ENCODE assay signal across 22 cellular contexts in genomic region chr19:3079578-3079977, GRCh38. TPM values are rescaled to one million over a fixed set of nuclear protein-coding genes. Genes with fewer than 3 reads are reported as not detected.
A peak's percentile ranks its signal among the peaks of the same experiment; 100 is the strongest.
DNase-seq lines count a peak whose midpoint lies in the region; ATAC-seq, FAIRE-seq and TF ChIP-seq lines count a peak whose summit lies in the region.
"Had no signal": no experiment of that assay in that cellular context is flagged by ENCODE, and none has a peak within 500 bp of the region (broad histone marks: within the 10 kb centered on the region; RNA-seq: fewer than 3 reads in every experiment).

No MANE protein-coding gene starts in this region.

- H3K36me3 Mint-ChIP-seq in stimulated activated naive B cell treated with anti-CD40 and anti-IgM and Interleukin-4, amounts not matched to agents 10 μg/mL and 1 μg/mL and 100 μg/mL, for 72 hours = no peaks in the 10 kb centered on the region
- H3K36me3 Mint-ChIP-seq: CD8-positive, alpha-beta T cell had no signal

- no peak for DNase-seq in HCT116 (ENCODE audit: low read depth, low spot score)
- DNase-seq in bronchial epithelial cell (ENCODE audit: low read depth) = no peak
- DNase-seq in middle frontal gyrus (ENCODE audit: extremely low spot score, low spot score) = no peak
- DNase-seq in stimulated activated CD4-positive, alpha-beta T cell treated with anti-CD3 and anti-CD28 coated beads, Interleukin-15, amount 100 ng/mL, for 24 hours = no peak
- no peak for DNase-seq in stimulated activated naive B cell treated with anti-CD40 and anti-IgM and Interleukin-4, amounts not matched to agents 10 μg/mL and 1 μg/mL and 100 μg/mL, for 72 hours
- DNase-seq: AML-193; C1 segment of cervical spinal cord; CD8-positive, alpha-beta T cell; DND-41; H7; NCI-H1105; NCI-H2029 treated with DMSO at 0.1 percent for 48 hours; NCI-H226; NCI-H524; NCI-H774; NK-92 treated with Interleukin-12 subunit alpha and Interleukin-12 subunit beta, amount 100 ng/mL, for 24 hours; SHP77 treated with DMSO at 0.1 percent for 48 hours had no signal

- no peak for TF ChIP-seq RAD21 in HCT116 (IDR thresholded peaks at IDR 0.05; ENCODE audit: low read depth)

- peaks cover 18 to 32% of the 10 kb centered on the region in 2 experiments for H3K4me1 ChIP-seq in HCT116 (ENCODE audit: control insufficient read depth in 1 of 2, insufficient read depth in 2 of 2, low read length in 2 of 2)
- peaks cover 5 to 33% of the 10 kb centered on the region in 2 donors for H3K4me1 ChIP-seq in mucosa of rectum (ENCODE audit: control insufficient read depth in 2 of 2, insufficient read depth in 2 of 2, low read length in 2 of 2)

- intact Hi-C loops in HCT116 (cut with micrococcal nuclease) = loop anchor here (5.0 kb wide), 1 partner anchor 83 kb away; no protein-coding TSS in a partner anchor

- H3K27me3 Mint-ChIP-seq in stimulated activated naive B cell treated with anti-CD40 and anti-IgM and Interleukin-4, amounts not matched to agents 10 μg/mL and 1 μg/mL and 100 μg/mL, for 72 hours = no peaks in the 10 kb centered on the region

- RAD21 ChIA-PET in HCT116 (lab: Charles Lee; ENCODE audit: low non-redundant PET in 1 of 2, low total read pairs in 2 of 2, uncharacterized antibody in 2 of 2, unreplicated experiment in 2 of 2) = no interaction called here

- peaks cover 8 to 15% of the 10 kb centered on the region in 2 donors for H3K4me1 Mint-ChIP-seq in stimulated activated naive B cell treated with anti-CD40 and anti-IgM and Interleukin-4, amounts not matched to agents 10 μg/mL and 1 μg/mL and 100 μg/mL, for 72 hours

- H3K4me2 ChIP-seq in HCT116 (ENCODE audit: low read length) = peak overlapping the region; percentile 27; the same call in 1 of the 2 replicates
- H3K4me2 ChIP-seq: KMS-11 had no signal

- H3K36me3 ChIP-seq in HCT116 (ENCODE audit: control insufficient read depth in 1 of 2, insufficient read depth in 2 of 2, low read length in 2 of 2) (no peaks in the 10 kb centered on the region), bronchial epithelial cell (ENCODE audit: control insufficient read depth, insufficient read depth, low read length) (no peaks in the 10 kb centered on the region), mucosa of rectum (ENCODE audit: control insufficient read depth in 2 of 2, insufficient read depth in 2 of 2, low read length in 2 of 2) (no peaks in the 10 kb centered on the region)

- FAIRE-seq in bronchial epithelial cell (lab: Jason Lieb, UNC) = peak; percentile 32
- FAIRE-seq: GM12878 had no signal

- H3K9me3 ChIP-seq in HCT116 (ENCODE audit: control insufficient read depth in 1 of 2, insufficient read depth in 1 of 2, low read depth in 1 of 2, low read length in 2 of 2) = no peaks in the 10 kb centered on the region
- H3K9me3 ChIP-seq in mucosa of rectum (ENCODE audit: control insufficient read depth in 2 of 2, low read length in 2 of 2) = no peaks in the 10 kb centered on the region

- no peak overlapping the region for H2AFZ ChIP-seq in HCT116 (ENCODE audit: low read depth, low read length, poor library complexity, severe bottlenecking)

- no peak overlapping the region for H3K27ac ChIP-seq in HCT116 (ENCODE audit: low read depth, low read length)
- peak overlapping the region; percentile 43 to 68 for H3K27ac ChIP-seq in mucosa of rectum (ENCODE audit: low read depth in 2 of 2, low read length in 2 of 2)
- H3K27ac ChIP-seq: HL-60, KMS-11 had no signal

- H3K4me3 ChIP-seq in HCT116 (replicated peaks in 1 of 2; ENCODE audit: low read depth in 1 of 2, low read length in 2 of 2) = no peak overlapping the region
- H3K4me3 ChIP-seq in bronchial epithelial cell (ENCODE audit: low read depth, low read length) = no peak overlapping the region
- no peak overlapping the region for H3K4me3 ChIP-seq in mucosa of rectum (ENCODE audit: low read length in 2 of 2)
- H3K4me3 ChIP-seq: GM12878 had no signal

- TF ChIP-seq CTCF in HCT116 (IDR thresholded peaks at IDR 0.05 in 2 of 3, conservative IDR thresholded peaks at IDR 0.05 in 1 of 3; ENCODE audit: borderline replicate concordance in 1 of 3, insufficient read depth in 1 of 3, low read depth in 2 of 3, low read length in 2 of 3) (no peak), bronchial epithelial cell (IDR thresholded peaks at IDR 0.05; ENCODE audit: insufficient read depth, low read length, severe bottlenecking) (no peak)

- H3K4me3 Mint-ChIP-seq in stimulated activated naive B cell treated with anti-CD40 and anti-IgM and Interleukin-4, amounts not matched to agents 10 μg/mL and 1 μg/mL and 100 μg/mL, for 72 hours = no peak overlapping the region
- H3K4me3 Mint-ChIP-seq: CD8-positive, alpha-beta T cell had no signal

- H3K79me2 ChIP-seq in HCT116 (ENCODE audit: insufficient read depth, low read length) = no peaks in the 10 kb centered on the region

- H3K27me3 ChIP-seq in HCT116 (ENCODE audit: insufficient read depth, low read length) (no peaks in the 10 kb centered on the region), bronchial epithelial cell (ENCODE audit: control insufficient read depth, insufficient read depth, low read length) (no peaks in the 10 kb centered on the region), mucosa of rectum (ENCODE audit: control insufficient read depth in 2 of 2, insufficient read depth in 2 of 2, low read length in 2 of 2) (no peaks in the 10 kb centered on the region)

- no peaks in the 10 kb centered on the region for H4K20me1 ChIP-seq in HCT116 (ENCODE audit: insufficient read depth)

- H3K9me3 Mint-ChIP-seq in stimulated activated naive B cell treated with anti-CD40 and anti-IgM and Interleukin-4, amounts not matched to agents 10 μg/mL and 1 μg/mL and 100 μg/mL, for 72 hours = no peaks in the 10 kb centered on the region
- H3K9me3 Mint-ChIP-seq: CD8-positive, alpha-beta T cell had no signal

- POLR2A ChIA-PET in HCT116 (lab: Charles Lee) = no interaction called here

- no peaks in the 10 kb centered on the region for H3K9me2 ChIP-seq in HCT116 (ENCODE audit: insufficient read depth)

- no peak for ATAC-seq in HCT116
- no peak for ATAC-seq in stimulated activated naive B cell treated with anti-CD40 and anti-IgM and Interleukin-4, amounts not matched to agents 10 μg/mL and 1 μg/mL and 100 μg/mL, for 72 hours (replicated peaks)
- ATAC-seq: CD8-positive, alpha-beta T cell; GM12878 had no signal

- H3K27ac Mint-ChIP-seq in stimulated activated naive B cell treated with anti-CD40 and anti-IgM and Interleukin-4, amounts not matched to agents 10 μg/mL and 1 μg/mL and 100 μg/mL, for 72 hours = no peak overlapping the region
- H3K27ac Mint-ChIP-seq: CD8-positive, alpha-beta T cell had no signal

- BruUV-seq in HCT116 (replicated peaks; lab: Mats Ljungman, UMichigan) = no TSS peak

- no peak for TF ChIP-seq POLR2A in HCT116 (IDR thresholded peaks at IDR 0.05; ENCODE audit: borderline replicate concordance, extremely low read depth, insufficient read depth, insufficient read length)

- CTCF ChIA-PET in HCT116 (lab: Charles Lee) = interaction anchor here (1.5 to 1.6 kb wide), 2 partner anchors 24 to 47 kb away, joined by 4 read pairs; no protein-coding TSS in a partner anchor

- no peak overlapping the region for H3K9ac ChIP-seq in HCT116 (ENCODE audit: low read length)
- no peak overlapping the region for H3K9ac ChIP-seq in mucosa of rectum (ENCODE audit: low read depth in 1 of 2, low read length in 2 of 2)
- H3K9ac ChIP-seq: KMS-11 had no signal

TF ChIP-seq in HCT116, 20 proteins besides CTCF, POLR2A, EP300 and RAD21 (continues in another document):
- TF ChIP-seq FOSL1 (IDR thresholded peaks at IDR 0.05; ENCODE audit: low read depth) = no peak
- TF ChIP-seq ELF1 (IDR thresholded peaks at IDR 0.05; ENCODE audit: borderline replicate concordance, low read depth) = no peak
- no peak for TF ChIP-seq TCF7L2 (IDR thresholded peaks at IDR 0.05; ENCODE audit: borderline replicate concordance, extremely low read depth, insufficient read depth, insufficient read length)
- TF ChIP-seq MAX (IDR thresholded peaks at IDR 0.05) = no peak
- no peak for TF ChIP-seq YY1 (IDR thresholded peaks at IDR 0.05; ENCODE audit: extremely low read depth, insufficient replicate concordance, low read depth, low read length)
- no peak for TF ChIP-seq ZFX (IDR thresholded peaks at IDR 0.05)
- no peak for TF ChIP-seq SP1 (IDR thresholded peaks at IDR 0.05; ENCODE audit: low read depth)
- no peak for TF ChIP-seq SRF (IDR thresholded peaks at IDR 0.05; ENCODE audit: low read depth)
- TF ChIP-seq ZBTB33 (IDR thresholded peaks at IDR 0.05; ENCODE audit: extremely low read depth, insufficient replicate concordance, low read length) = no peak
- TF ChIP-seq POLR2AphosphoS5 (IDR thresholded peaks at IDR 0.05; ENCODE audit: low read depth, low read length) = no peak
- no peak for TF ChIP-seq EZH2phosphoT487 (IDR thresholded peaks at IDR 0.05; ENCODE audit: borderline replicate concordance)
- no peak for TF ChIP-seq CEBPB (IDR thresholded peaks at IDR 0.05; ENCODE audit: low read depth)
- TF ChIP-seq SIN3A (IDR thresholded peaks at IDR 0.05; ENCODE audit: low read depth) = no peak
- no peak for TF ChIP-seq ZNF274 (IDR thresholded peaks at IDR 0.05; ENCODE audit: low read depth, low read length)

RNA-seq across cellular contexts. Expression of gene GNA11, which starts 14.6 kb away (rescaled TPM):
- total RNA-seq in HCT116 (2021; ENCODE audit: unreplicated experiment) = 56.5 TPM
- 48.4 and 50.8 TPM in 2 replicates for polyA plus RNA-seq in HCT116 (2012)
- total RNA-seq in bronchial epithelial cell = 47.9 and 48.1 TPM in 2 replicates

RNA-seq across cellular contexts. Expression of gene TLE5, which starts 17.3 kb away (rescaled TPM):
- total RNA-seq in HCT116 (2021; ENCODE audit: unreplicated experiment) (263 TPM), bronchial epithelial cell (144 and 200 TPM in 2 replicates)
- 320 and 329 TPM in 2 replicates for polyA plus RNA-seq in HCT116 (2012)

RNA-seq across cellular contexts. Expression of gene TLE2, which starts 50.5 kb away (rescaled TPM):
- total RNA-seq in HCT116 (2021; ENCODE audit: unreplicated experiment) (35.6 TPM), bronchial epithelial cell (0.53 and 1.0 TPM in 2 replicates)
- 41.3 and 49.3 TPM in 2 replicates for polyA plus RNA-seq in HCT116 (2012)

RNA-seq across cellular contexts. Expression of gene GNA15, which starts 56.3 kb away (rescaled TPM):
- 1.5 TPM for total RNA-seq in HCT116 (2021; ENCODE audit: unreplicated experiment)
- 0.86 and 1.2 TPM in 2 replicates for polyA plus RNA-seq in HCT116 (2012)
- total RNA-seq in bronchial epithelial cell = 85.0 and 106 TPM in 2 replicates
- total RNA-seq: H7 had no signal
- polyA plus RNA-seq: AG04450 had no signal

Comparison
In these comparisons a context has a peak if more than half of its experiments do, and no peak if none do; other contexts are left out.
1. RNA of gene TLE2, which starts 50.5 kb away (total RNA-seq): 35.6 TPM in HCT116 (single experiment); 0.53 to 1.0 TPM in bronchial epithelial cell; every median in the first group is over 10 times any median in the second.